ENCODE assay signal across 15 cellular contexts in the genomic region with DNA sequence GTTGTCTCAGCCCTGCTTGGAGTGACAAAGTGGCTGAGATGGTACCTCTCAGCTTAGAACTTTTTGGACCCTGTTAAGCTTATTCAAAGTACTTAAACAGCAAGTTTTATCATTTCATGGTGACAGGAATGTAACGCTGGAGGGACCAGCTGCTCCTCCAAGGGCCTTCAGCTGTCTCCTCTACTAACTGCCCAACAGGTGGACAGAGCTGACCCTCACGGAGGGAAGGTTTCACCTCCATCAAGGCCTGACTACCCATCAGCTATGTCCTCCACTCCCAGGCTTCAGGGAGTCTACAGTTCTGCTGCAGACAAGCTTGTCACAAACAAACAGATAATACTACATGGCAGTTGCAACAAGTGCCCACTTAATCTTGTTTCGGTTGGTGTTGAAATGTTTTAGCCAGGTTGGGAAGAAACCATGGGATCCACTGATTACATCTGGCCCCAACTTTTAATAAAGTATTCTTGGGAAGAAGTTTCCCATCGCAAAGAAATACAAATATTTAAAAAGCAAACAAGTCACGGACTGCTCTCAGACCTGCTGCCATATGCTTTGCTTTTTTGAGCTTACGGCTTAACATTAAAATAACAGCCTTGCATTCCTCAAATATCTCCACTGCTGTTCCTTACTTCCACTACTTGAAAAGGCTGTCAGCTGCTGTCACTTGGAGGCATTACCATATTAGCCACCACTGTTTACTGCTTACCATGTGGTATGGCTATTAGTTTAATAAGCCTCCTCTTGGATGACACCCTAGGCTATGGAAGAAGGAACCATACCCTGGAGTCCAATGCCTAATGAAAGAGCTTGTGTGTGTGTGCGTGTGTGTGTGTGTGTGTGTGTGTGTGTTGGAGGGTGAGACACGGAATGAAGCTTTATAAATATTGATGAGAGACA.
A peak's percentile ranks its signal among the peaks of the same experiment; 100 is the strongest.
DNase-seq lines count a peak whose midpoint lies in the region; ATAC-seq and TF ChIP-seq lines count a peak whose summit lies in the region.
"Had no signal": no experiment of that assay in that cellular context is flagged by ENCODE, and none has a peak within 500 bp of the region (broad histone marks: within the 10 kb centered on the region; RNA-seq: fewer than 3 reads in every experiment).

No MANE protein-coding gene starts in this region.

- no peaks in the 10 kb centered on the region for H3K79me2 ChIP-seq in Karpas-422 (ENCODE audit: low read length)

- H3K9ac ChIP-seq in Karpas-422 (ENCODE audit: low read length) = no peak overlapping the region

- no peak overlapping the region for H2AFZ ChIP-seq in Karpas-422 (ENCODE audit: low read length)

- DNase-seq in tibial artery (no peak), Karpas-422 (no peak), omental fat pad (ENCODE audit: low spot score) (no peak)
- DNase-seq: activated CD8-positive, alpha-beta memory T cell treated with anti-CD3 and anti-CD28 coated beads, Interleukin-2, amount 10 ng/mL, durations not matched to agents 7 days and 5 days; activated naive CD4-positive, alpha-beta T cell treated with anti-CD3 and anti-CD28 coated beads, Interleukin-2, amount 50 U/mL, for 16 hours; KBM-7; NCI-H1694; NCI-H774; stimulated activated CD4-positive, alpha-beta T cell treated with anti-CD3 and anti-CD28 coated beads, Interleukin-4, amount 100 ng/mL, for 1 hour; stimulated activated naive B cell treated with anti-CD40 and anti-IgM and Interleukin-4, amounts not matched to agents 10 μg/mL and 1 μg/mL and 100 μg/mL, for 72 hours had no signal

- no peak overlapping the region for H3K4me2 ChIP-seq in Karpas-422 (ENCODE audit: low read depth, low read length, poor library complexity, severe bottlenecking)

- TF ChIP-seq EP300 in gastroesophageal sphincter (IDR thresholded peaks at IDR 0.05) = no peak

- no peaks in the 10 kb centered on the region for H4K20me1 ChIP-seq in Karpas-422 (ENCODE audit: insufficient read depth, low read depth, low read length)

- H3K4me3 ChIP-seq in gastroesophageal sphincter (no peak overlapping the region), muscle layer of duodenum (ENCODE audit: low read depth in 1 of 2, low read length in 2 of 2) (no peak overlapping the region), tibial artery (no peak overlapping the region), Karpas-422 (ENCODE audit: low read length) (no peak overlapping the region)

- H3K36me3 ChIP-seq in gastroesophageal sphincter = peaks cover 0 to 15% of the 10 kb centered on the region in 2 donors
- H3K36me3 ChIP-seq in muscle layer of duodenum (ENCODE audit: control insufficient read depth in 1 of 2, insufficient read depth in 2 of 2, low read length in 2 of 2) = peaks cover 6 to 7% of the 10 kb centered on the region in 2 donors
- H3K36me3 ChIP-seq in tibial artery = peaks cover 0 to 20% (median under 1%) of the 10 kb centered on the region in 3 donors
- H3K36me3 ChIP-seq in Karpas-422 (ENCODE audit: insufficient read depth, low read length) = no peaks in the 10 kb centered on the region

- no peak for TF ChIP-seq POLR2A in gastroesophageal sphincter (IDR thresholded peaks at IDR 0.05)

- peak overlapping the region; percentile 87 for H3K27ac ChIP-seq in angular gyrus (ENCODE audit: low read depth, low read length)
- H3K27ac ChIP-seq in gastroesophageal sphincter = peak overlapping the region; percentile 75 to 79 (median 78)
- H3K27ac ChIP-seq in muscle layer of duodenum (ENCODE audit: low read length) = peak overlapping the region; percentile 26
- peak overlapping the region; percentile 54 to 55 for H3K27ac ChIP-seq in tibial artery
- H3K27ac ChIP-seq in Karpas-422 (ENCODE audit: low read length) = no peak overlapping the region
- H3K27ac ChIP-seq: C4-2B had no signal

- H3K9me3 ChIP-seq in gastroesophageal sphincter (no peaks in the 10 kb centered on the region), muscle layer of duodenum (ENCODE audit: control insufficient read depth in 1 of 2, low read length in 2 of 2) (no peaks in the 10 kb centered on the region), tibial artery (no peaks in the 10 kb centered on the region), Karpas-422 (ENCODE audit: low read length) (no peaks in the 10 kb centered on the region)

- TF ChIP-seq CTCF in gastroesophageal sphincter (IDR thresholded peaks at IDR 0.05) (no peak), tibial artery (IDR thresholded peaks at IDR 0.05) (no peak), omental fat pad (IDR thresholded peaks at IDR 0.05) (no peak)

- 32 to 52% methylated on average over 6 to 8 of the region's 8 CpGs for WGBS in gastroesophageal sphincter (ENCODE audit: low coverage in 1 of 2), 2 donors

- ATAC-seq in gastroesophageal sphincter (no peak), GM21576 (IDR thresholded peaks at IDR 0.05; ENCODE audit: unreplicated experiment) (no peak), omental fat pad (ENCODE audit: low FRiP score) (no peak)
- ATAC-seq: activated CD8-positive, alpha-beta memory T cell treated with anti-CD3 and anti-CD28 coated beads, Interleukin-2, amount 10 ng/mL, durations not matched to agents 7 days and 5 days; stimulated activated naive B cell treated with anti-CD40 and anti-IgM and Interleukin-4, amounts not matched to agents 10 μg/mL and 1 μg/mL and 100 μg/mL, for 72 hours had no signal

- H3K4me1 ChIP-seq in gastroesophageal sphincter (peaks cover 5 to 56% (median 12%) of the 10 kb centered on the region in 3 donors), muscle layer of duodenum (ENCODE audit: control insufficient read depth in 1 of 2, insufficient read depth in 2 of 2, low read length in 2 of 2) (peaks cover 0 to 38% of the 10 kb centered on the region in 2 donors), tibial artery (peaks cover 0 to 25% (median 11%) of the 10 kb centered on the region in 4 donors), Karpas-422 (ENCODE audit: low read length) (no peaks in the 10 kb centered on the region)

- H3K27me3 ChIP-seq in gastroesophageal sphincter (no peaks in the 10 kb centered on the region), muscle layer of duodenum (ENCODE audit: low read depth, low read length) (no peaks in the 10 kb centered on the region), tibial artery (no peaks in the 10 kb centered on the region), Karpas-422 (ENCODE audit: low read length) (no peaks in the 10 kb centered on the region)

- intact Hi-C loops in tibial artery (cut with DNase I; ENCODE audit: low total_unique reads) = no loop called here

- no peaks in the 10 kb centered on the region for H3K9me2 ChIP-seq in Karpas-422 (replicated peaks; ENCODE audit: insufficient read depth, low read length)
